12 cellular contexts compared by ENCODE assay signal in genomic region chr22:46374663-46375474, GRCh38. TPM values are rescaled to one million over a fixed set of nuclear protein-coding genes. Genes with fewer than 3 reads are reported as not detected.
DNase-seq lines count a peak whose midpoint lies in the region; ATAC-seq, FAIRE-seq and TF ChIP-seq lines count a peak whose summit lies in the region.
"Had no signal": no experiment of that assay in that cellular context is flagged by ENCODE, and none has a peak within 500 bp of the region (broad histone marks: within the 10 kb centered on the region; RNA-seq: fewer than 3 reads in every experiment).

No MANE protein-coding gene starts in this region.

- H3K79me2 ChIP-seq in PC-9 (ENCODE audit: low read depth) (peaks cover 10% of the 10 kb centered on the region; the same call in 1 of the 2 replicates), OCI-LY7 (ENCODE audit: insufficient read depth, low read depth, low read length) (no peaks in the 10 kb centered on the region)

- no peak for ATAC-seq in CD4-positive, alpha-beta T cell (ENCODE audit: poor library complexity)
- ATAC-seq: gastrocnemius medialis had no signal

- no peak overlapping the region for H3K27ac ChIP-seq in CD4-positive, alpha-beta T cell (ENCODE audit: low read depth, low read length)
- H3K27ac ChIP-seq in PC-9 (peak overlapping the region; percentile 61), small intestine (ENCODE audit: low read depth in 1 of 2, low read length in 1 of 2) (no peak overlapping the region), OCI-LY7 (ENCODE audit: low read depth, low read length, poor library complexity, severe bottlenecking) (no peak overlapping the region)
- H3K27ac ChIP-seq: gastrocnemius medialis had no signal

- 26 to 81% (median 48%) methylated on average over 36 to 38 of the region's 38 CpGs for WGBS in small intestine, 3 donors

- intact Hi-C loops in CD4-positive, alpha-beta T cell (cut with DNase I, micrococcal nuclease) = loop anchor here in 1 of 2 experiments (5.0 kb wide), 1 partner anchor 62 kb away; no protein-coding TSS in a partner anchor
- intact Hi-C loops in PC-9 (cut with micrococcal nuclease; ENCODE audit: unreplicated experiment) = loop anchor here (1.0 to 5.0 kb wide), 2 partner anchors 163 to 377 kb away; no protein-coding TSS in a partner anchor
- intact Hi-C loops in OCI-LY7 (cut with micrococcal nuclease; ENCODE audit: unreplicated experiment) = no loop called here

- H3K9me3 ChIP-seq in CD4-positive, alpha-beta T cell (ENCODE audit: control insufficient read depth, low read length) = peaks cover 12% of the 10 kb centered on the region
- no peaks in the 10 kb centered on the region for H3K9me3 ChIP-seq in PC-9 (ENCODE audit: insufficient read depth, low read depth)
- no peaks in the 10 kb centered on the region for H3K9me3 ChIP-seq in small intestine (ENCODE audit: control insufficient read depth, low read depth)
- H3K9me3 ChIP-seq in OCI-LY7 (ENCODE audit: low read length) = no peaks in the 10 kb centered on the region
- H3K9me3 ChIP-seq: gastrocnemius medialis had no signal

- no peaks in the 10 kb centered on the region for H3K27me3 ChIP-seq in CD4-positive, alpha-beta T cell (ENCODE audit: control insufficient read depth, insufficient read depth, low read length)
- H3K27me3 ChIP-seq in PC-9 (ENCODE audit: insufficient read depth, low read depth) (no peaks in the 10 kb centered on the region), small intestine (ENCODE audit: control insufficient read depth in 2 of 2, insufficient read depth in 2 of 2, low read length in 2 of 2) (no peaks in the 10 kb centered on the region)
- H3K27me3 ChIP-seq: gastrocnemius medialis had no signal

- no peak overlapping the region for H2AFZ ChIP-seq in PC-9
- no peak overlapping the region for H2AFZ ChIP-seq in OCI-LY7 (ENCODE audit: low read length)

- H3K4me3 Mint-ChIP-seq in CD4-positive, alpha-beta T cell = peak overlapping the region; percentile 7
- H3K4me3 Mint-ChIP-seq: brain had no signal

- H3K4me1 ChIP-seq in PC-9 (replicated peaks; ENCODE audit: insufficient read depth) (peaks cover 58% of the 10 kb centered on the region), small intestine (ENCODE audit: control insufficient read depth in 2 of 2, insufficient read depth in 1 of 2, low read depth in 1 of 2, low read length in 1 of 2) (peaks cover 3 to 5% of the 10 kb centered on the region in 2 donors), OCI-LY7 (ENCODE audit: insufficient read depth, low read length, poor library complexity, severe bottlenecking) (no peaks in the 10 kb centered on the region)
- H3K4me1 ChIP-seq: gastrocnemius medialis had no signal

- H3K9me2 ChIP-seq in PC-9 (ENCODE audit: insufficient read depth) (no peaks in the 10 kb centered on the region), OCI-LY7 (ENCODE audit: insufficient read depth, low read length) (no peaks in the 10 kb centered on the region)

- FAIRE-seq in small intestine (lab: Jason Lieb, UNC) = no peak

- H3K4me1 Mint-ChIP-seq in CD4-positive, alpha-beta T cell (ENCODE audit: low read depth) = peaks cover 42% of the 10 kb centered on the region

- no peaks in the 10 kb centered on the region for H3K27me3 Mint-ChIP-seq in CD4-positive, alpha-beta T cell

- CTCF ChIA-PET in CD4-positive, alpha-beta T cell (lab: Charles Lee) = no interaction called here
- CTCF ChIA-PET in PC-9 (lab: Charles Lee) = no interaction called here
- CTCF ChIA-PET in OCI-LY7 (lab: Charles Lee; ENCODE audit: unreplicated experiment) = no interaction called here

- POLR2A ChIA-PET in CD4-positive, alpha-beta T cell (lab: Charles Lee) = no interaction called here
- POLR2A ChIA-PET in PC-9 (lab: Charles Lee; ENCODE audit: unreplicated experiment) (interaction anchor here (0.6 kb wide), 1 partner anchor 16 kb away, joined by 4 read pairs; no protein-coding TSS in a partner anchor), OCI-LY7 (lab: Charles Lee) (no interaction called here)

- H4K20me1 ChIP-seq in PC-9 (ENCODE audit: insufficient read depth) (no peaks in the 10 kb centered on the region), OCI-LY7 (ENCODE audit: insufficient read depth, low read length) (no peaks in the 10 kb centered on the region)

- H3K9me3 Mint-ChIP-seq in CD4-positive, alpha-beta T cell = peaks cover 2% of the 10 kb centered on the region

- no peak for DNase-seq in CD4-positive, alpha-beta T cell
- DNase-seq in PC-9 (peak; percentile 94 to 98), kidney tubule cell (ENCODE audit: low spot score) (peak; percentile 70), small intestine (peak; percentile 86), NCI-H2227 treated with DMSO at 0.1 percent for 48 hours (lab: John Stamatoyannopoulos, UW) (no peak), EL (no peak), GM10266 (ENCODE audit: extremely low spot score) (no peak), OCI-LY7 (ENCODE audit: low spot score) (no peak)
- DNase-seq: activated naive CD4-positive, alpha-beta T cell treated with anti-CD3 and anti-CD28 coated beads, Interleukin-2, amount 50 U/mL, for 16 hours; gastrocnemius medialis; T1000 had no signal

- H3K4me2 ChIP-seq in PC-9 = peak overlapping the region; percentile 66
- H3K4me2 ChIP-seq in OCI-LY7 (ENCODE audit: low read length) = no peak overlapping the region

- no peak for TF ChIP-seq CTCF in CD4-positive, alpha-beta T cell (IDR thresholded peaks at IDR 0.05)
- TF ChIP-seq CTCF in PC-9 (conservative IDR thresholded peaks at IDR 0.05) (no peak), GM10266 (IDR thresholded peaks at IDR 0.05; ENCODE audit: control insufficient read depth, insufficient read depth, low read depth, missing control alignments) (no peak), OCI-LY7 (conservative IDR thresholded peaks at IDR 0.05; ENCODE audit: low read length) (no peak)

- BruUV-seq in PC-9 (replicated peaks; lab: Mats Ljungman, UMichigan) = TSS peak; percentile 74
- no TSS peak for BruUV-seq in OCI-LY7 (replicated peaks; lab: Mats Ljungman, UMichigan)

- peaks cover 35% of the 10 kb centered on the region for H3F3A ChIP-seq in PC-9 (ENCODE audit: insufficient read depth, low read depth)

- no peak overlapping the region for H3K27ac Mint-ChIP-seq in CD4-positive, alpha-beta T cell

- no peaks in the 10 kb centered on the region for H3K36me3 Mint-ChIP-seq in CD4-positive, alpha-beta T cell (ENCODE audit: low read depth)

- peaks cover 10% of the 10 kb centered on the region for H3K36me3 ChIP-seq in PC-9 (ENCODE audit: low read depth)
- no peaks in the 10 kb centered on the region for H3K36me3 ChIP-seq in small intestine (ENCODE audit: control insufficient read depth in 2 of 2, insufficient read depth in 2 of 2, low read length in 2 of 2)
- no peaks in the 10 kb centered on the region for H3K36me3 ChIP-seq in OCI-LY7 (ENCODE audit: insufficient read depth, low read length)
- H3K36me3 ChIP-seq: gastrocnemius medialis had no signal

- H3K4me3 ChIP-seq in PC-9 (peak overlapping the region; percentile 35; the same call in 1 of the 2 replicates), small intestine (ENCODE audit: low read depth in 1 of 2, low read length in 2 of 2) (no peak overlapping the region), OCI-LY7 (ENCODE audit: low read depth, low read length, poor library complexity, severe bottlenecking) (no peak overlapping the region)
- H3K4me3 ChIP-seq: gastrocnemius medialis had no signal

RNA-seq across cellular contexts. Expression of gene TRMU, which starts 39.4 kb away (rescaled TPM):
- 10 to 100 TPM; 65.2 to 65.4 TPM for total RNA-seq in CD4-positive, alpha-beta T cell
- total RNA-seq in PC-9 (2021) (51.5 and 58.2 TPM in 2 replicates), OCI-LY7 (2022) (109 and 121 TPM in 2 replicates)
- polyA plus RNA-seq in small intestine = 10 to 100 TPM; 17.0 to 38.5 (median 30.2) TPM
- 73.6 and 88.2 TPM in 2 replicates for total RNA-seq in OCI-LY7 (2014; rRNA removed; shearing (Covaris generic))

Comparison
In these comparisons a context has a peak if more than half of its experiments do, and no peak if none do; other contexts are left out.
1. DNase-seq: peak in PC-9 (2 of 2), kidney tubule cell (single experiment) and small intestine (single experiment); none in CD4-positive, alpha-beta T cell (0 of 10), NCI-H2227 treated with DMSO at 0.1 percent for 48 hours (single experiment), EL (single experiment), GM10266 (single experiment) and OCI-LY7 (single experiment).